Comparison of ENCODE assay signal across 20 cellular contexts in the genomic region with DNA sequence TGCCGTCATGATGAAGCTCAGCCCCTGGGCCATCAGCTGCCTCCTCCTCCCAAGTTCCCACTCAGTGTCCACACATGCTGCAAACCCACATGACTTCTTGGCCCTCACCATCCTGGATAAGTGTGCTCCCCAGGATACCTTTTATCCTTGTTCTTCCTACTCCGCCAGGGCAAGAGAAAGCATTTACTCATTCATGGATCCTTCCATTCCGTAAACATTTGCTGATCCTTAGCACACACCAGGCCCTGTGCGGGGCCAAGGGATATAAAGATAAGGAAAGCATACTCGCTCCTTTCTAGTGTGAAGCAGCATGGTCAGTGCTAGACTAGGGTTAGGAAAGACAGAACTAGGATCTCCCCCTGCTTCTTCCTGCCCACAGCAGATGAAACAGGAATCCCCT.
DNase-seq lines count a peak whose midpoint lies in the region; TF ChIP-seq lines count a peak whose summit lies in the region.
"Had no signal": no experiment of that assay in that cellular context is flagged by ENCODE, and none has a peak within 500 bp of the region (broad histone marks: within the 10 kb centered on the region; RNA-seq: fewer than 3 reads in every experiment).

No MANE protein-coding gene starts in this region.

- TF ChIP-seq CTCF in hepatocyte (IDR thresholded peaks at IDR 0.05; ENCODE audit: poor library complexity) (no peak), osteocyte (IDR thresholded peaks at IDR 0.05) (no peak), vagina (IDR thresholded peaks at IDR 0.05) (no peak), dorsolateral prefrontal cortex (IDR thresholded peaks at IDR 0.05 in 54 of 56, conservative IDR thresholded peaks at IDR 0.05 in 2 of 56; ENCODE audit: low read depth in 1 of 56, partially characterized antibody in 56 of 56) (no peak)

- H3K9me3 Mint-ChIP-seq in osteocyte (ENCODE audit: unreplicated experiment), result no peaks in the 10 kb centered on the region
- H3K9me3 Mint-ChIP-seq: CD4-positive, alpha-beta T cell; CD8-positive, alpha-beta T cell had no signal

- no peak overlapping the region for H3K27ac Mint-ChIP-seq in osteocyte (ENCODE audit: unreplicated experiment)
- H3K27ac Mint-ChIP-seq: B cell; CD4-positive, alpha-beta T cell; CD8-positive, alpha-beta T cell had no signal

- DNase-seq in activated CD8-positive, alpha-beta memory T cell treated with anti-CD3 and anti-CD28 coated beads for 24 hours, result peak; percentile 0
- no peak for DNase-seq in activated CD8-positive, alpha-beta memory T cell treated with anti-CD3 and anti-CD28 coated beads, Interleukin-2, amount 50 U/mL, for 48 hours
- DNase-seq in hepatocyte (ENCODE audit: low spot score) (peak; percentile 52), osteocyte (ENCODE audit: extremely low spot score, unreplicated experiment) (peak; percentile 49), vagina (ENCODE audit: extremely low spot score in 2 of 2) (peak; percentile 19 to 58), dorsolateral prefrontal cortex (no peak), NCI-H187 (lab: John Stamatoyannopoulos, UW) (no peak)
- no peak for DNase-seq in stimulated activated naive CD4-positive, alpha-beta T cell (lab: John Stamatoyannopoulos, UW)
- DNase-seq: AML-193; Caco-2; Calu3; CD4-positive, alpha-beta T cell; CD8-positive, alpha-beta T cell; DMS79 treated with DMSO at 0.1 percent for 48 hours; GF-D8 had no signal

- H3K36me3 Mint-ChIP-seq in osteocyte (ENCODE audit: unreplicated experiment), result no peaks in the 10 kb centered on the region
- H3K36me3 Mint-ChIP-seq: CD8-positive, alpha-beta T cell had no signal

- H3K27ac ChIP-seq in hepatocyte (peak overlapping the region; percentile 54), vagina (no peak overlapping the region), dorsolateral prefrontal cortex (no peak overlapping the region)
- H3K27ac ChIP-seq: 22Rv1; A549; BLaER1 treated with 17β-estradiol and CSF1 and Interleukin-3, amounts not matched to agents 10 nM and 100 nM; C4-2B had no signal

- H4K20me1 ChIP-seq in hepatocyte (ENCODE audit: insufficient read depth, poor library complexity, severe bottlenecking), result no peaks in the 10 kb centered on the region
- H4K20me1 ChIP-seq: BLaER1 treated with 17β-estradiol and CSF1 and Interleukin-3, amounts not matched to agents 10 nM and 100 nM had no signal

- no peaks in the 10 kb centered on the region for H3K27me3 Mint-ChIP-seq in osteocyte (ENCODE audit: unreplicated experiment)

- H3K9me3 ChIP-seq in hepatocyte (ENCODE audit: low read depth) (no peaks in the 10 kb centered on the region), vagina (no peaks in the 10 kb centered on the region)
- H3K9me3 ChIP-seq: A549; BLaER1 treated with 17β-estradiol and CSF1 and Interleukin-3, amounts not matched to agents 10 nM and 100 nM; Caco-2 had no signal

- WGBS in hepatocyte (ENCODE audit: low lambda C conversion rate, missing lambda C conversion rate), result 44% methylated on average over 5 of the region's 5 CpGs

- H3K9me2 ChIP-seq in hepatocyte (replicated peaks; ENCODE audit: insufficient read depth), result no peaks in the 10 kb centered on the region

- no peak overlapping the region for H2AFZ ChIP-seq in hepatocyte

- no peak overlapping the region for H3K4me3 Mint-ChIP-seq in osteocyte (ENCODE audit: unreplicated experiment)
- H3K4me3 Mint-ChIP-seq: B cell; CD4-positive, alpha-beta T cell; CD8-positive, alpha-beta T cell had no signal

- intact Hi-C loops in vagina (cut with DNase I) (no loop called here), dorsolateral prefrontal cortex (cut with DNase I) (no loop called here)

- H3K4me2 ChIP-seq in hepatocyte, result peak overlapping the region; percentile 52
- H3K4me2 ChIP-seq: A549; BLaER1 treated with 17β-estradiol and CSF1 and Interleukin-3, amounts not matched to agents 10 nM and 100 nM had no signal

- H3K4me3 ChIP-seq in hepatocyte, result no peak overlapping the region
- no peak overlapping the region for H3K4me3 ChIP-seq in vagina
- H3K4me3 ChIP-seq in dorsolateral prefrontal cortex, result no peak overlapping the region
- H3K4me3 ChIP-seq: A549; BLaER1 treated with 17β-estradiol and CSF1 and Interleukin-3, amounts not matched to agents 10 nM and 100 nM had no signal

- H3K4me1 Mint-ChIP-seq in osteocyte (ENCODE audit: unreplicated experiment), result no peaks in the 10 kb centered on the region
- H3K4me1 Mint-ChIP-seq: B cell had no signal

- H3K27me3 ChIP-seq in hepatocyte, result no peaks in the 10 kb centered on the region
- no peaks in the 10 kb centered on the region for H3K27me3 ChIP-seq in vagina
- H3K27me3 ChIP-seq in dorsolateral prefrontal cortex, result no peaks in the 10 kb centered on the region
- H3K27me3 ChIP-seq: BLaER1 treated with 17β-estradiol and CSF1 and Interleukin-3, amounts not matched to agents 10 nM and 100 nM had no signal

- H3K36me3 ChIP-seq in hepatocyte (replicated peaks; ENCODE audit: insufficient read depth, low read depth) (no peaks in the 10 kb centered on the region), vagina (no peaks in the 10 kb centered on the region)
- H3K36me3 ChIP-seq: BLaER1 treated with 17β-estradiol and CSF1 and Interleukin-3, amounts not matched to agents 10 nM and 100 nM had no signal

- peaks cover 5% of the 10 kb centered on the region for H3K4me1 ChIP-seq in hepatocyte (ENCODE audit: insufficient read depth)
- H3K4me1 ChIP-seq in vagina, result no peaks in the 10 kb centered on the region
- H3K4me1 ChIP-seq: A549; BLaER1 treated with 17β-estradiol and CSF1 and Interleukin-3, amounts not matched to agents 10 nM and 100 nM; Caco-2 had no signal

- no peak for TF ChIP-seq POLR2A in vagina (IDR thresholded peaks at IDR 0.05)

- H3K79me2 ChIP-seq in hepatocyte, result no peaks in the 10 kb centered on the region

Comparison
In these comparisons a context has a peak if more than half of its experiments do, and no peak if none do; other contexts are left out.
1. DNase-seq: peak in activated CD8-positive, alpha-beta memory T cell treated with anti-CD3 and anti-CD28 coated beads for 24 hours (single experiment), hepatocyte (single experiment), osteocyte (single experiment) and vagina (2 of 2); none in activated CD8-positive, alpha-beta memory T cell treated with anti-CD3 and anti-CD28 coated beads, Interleukin-2, amount 50 U/mL, for 48 hours (single experiment), stimulated activated naive CD4-positive, alpha-beta T cell (0 of 6), dorsolateral prefrontal cortex (0 of 10) and NCI-H187 (0 of 2).